In the genomic region with DNA sequence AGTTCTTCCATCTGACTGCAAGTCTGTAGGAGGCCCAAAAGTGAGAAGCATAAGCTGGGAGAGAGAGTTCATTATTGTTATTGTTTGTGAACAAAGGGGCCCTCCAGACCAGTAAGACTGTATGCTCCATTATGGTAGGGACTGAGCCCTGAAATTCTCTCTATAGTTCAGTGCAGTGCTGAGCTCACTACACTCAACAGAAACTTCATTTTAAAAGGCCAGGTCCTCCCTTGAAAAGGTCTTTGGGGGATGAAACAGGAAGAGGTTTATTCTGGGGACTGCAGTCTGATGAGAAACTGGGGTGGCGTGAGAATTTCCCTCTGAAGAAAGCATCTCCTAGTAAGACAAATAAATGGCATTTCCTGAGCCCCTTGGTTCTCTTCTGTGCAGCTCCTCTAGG, we compare ENCODE assay signal across 1 cellular context.
TF ChIP-seq lines count a peak whose summit lies in the region.

No MANE protein-coding gene starts in this region.

TF ChIP-seq in endothelial cell of umbilical vein, 7 proteins besides CTCF, POLR2A, EP300 and RAD21:
- TF ChIP-seq MAX (IDR thresholded peaks at IDR 0.05; ENCODE audit: insufficient read depth, insufficient read length) (no peak), FOS (IDR thresholded peaks at IDR 0.05; ENCODE audit: borderline replicate concordance, insufficient read depth, low read length) (no peak), JUN (IDR thresholded peaks at IDR 0.05; ENCODE audit: borderline replicate concordance, insufficient read depth, insufficient read length, low read depth) (no peak), POLR2AphosphoS5 (IDR thresholded peaks at IDR 0.05; ENCODE audit: insufficient read depth, low read depth, low read length) (no peak), MYC (IDR thresholded peaks at IDR 0.05; ENCODE audit: low read depth, low read length) (no peak), GATA2 (IDR thresholded peaks at IDR 0.05; ENCODE audit: insufficient read depth, insufficient read length, low read depth, low read length) (no peak), EZH2 (IDR thresholded peaks at IDR 0.05; ENCODE audit: borderline replicate concordance, low read depth, low read length, severe bottlenecking) (no peak)
